3 cellular contexts compared by ENCODE assay signal in genomic region chr2:94964193-94964592, GRCh38.
TF ChIP-seq lines count a peak whose summit lies in the region.

No MANE protein-coding gene starts in this region.

TF ChIP-seq in A549, 52 proteins besides CTCF, POLR2A, EP300 and RAD21:
- no peak for TF ChIP-seq BCL3 (IDR thresholded peaks at IDR 0.05)
- no peak for TF ChIP-seq JUNB (IDR thresholded peaks at IDR 0.05)
- TF ChIP-seq MAZ (IDR thresholded peaks at IDR 0.05; ENCODE audit: borderline replicate concordance, low read depth, low read length): no peak
- TF ChIP-seq TP53 (CRISPR knock-in tag; IDR thresholded peaks at IDR 0.05): no peak
- no peak for TF ChIP-seq JUN (IDR thresholded peaks at IDR 0.05)
- no peak for TF ChIP-seq NFE2L2 (conservative IDR thresholded peaks at IDR 0.05; ENCODE audit: low read length)
- no peak for TF ChIP-seq FOSB (CRISPR knock-in tag; IDR thresholded peaks at IDR 0.05)
- no peak for TF ChIP-seq FOXS1 (CRISPR knock-in tag; IDR thresholded peaks at IDR 0.05)
- TF ChIP-seq HOXB5 (CRISPR knock-in tag; IDR thresholded peaks at IDR 0.05): no peak
- no peak for TF ChIP-seq HDAC2 (IDR thresholded peaks at IDR 0.05)
- no peak for TF ChIP-seq MYC (IDR thresholded peaks at IDR 0.05; ENCODE audit: borderline replicate concordance, low read length)
- TF ChIP-seq HEYL (CRISPR knock-in tag; IDR thresholded peaks at IDR 0.05): no peak
- TF ChIP-seq ESRRA (IDR thresholded peaks at IDR 0.05; ENCODE audit: borderline replicate concordance, low read length): no peak
- no peak for TF ChIP-seq MAX (IDR thresholded peaks at IDR 0.05)
- no peak for TF ChIP-seq SREBF2 (IDR thresholded peaks at IDR 0.05)
- TF ChIP-seq RCOR1 (IDR thresholded peaks at IDR 0.05; ENCODE audit: low read depth, low read length): no peak
- TF ChIP-seq PBX3 (IDR thresholded peaks at IDR 0.05): no peak
- no peak for TF ChIP-seq ZC3H11A (IDR thresholded peaks at IDR 0.05)

TF ChIP-seq in HCT116, 20 proteins besides CTCF, POLR2A, EP300 and RAD21 (continued from another document):
- TF ChIP-seq POLR2AphosphoS5 (IDR thresholded peaks at IDR 0.05; ENCODE audit: low read depth, low read length) (no peak), TCF7L2 (IDR thresholded peaks at IDR 0.05; ENCODE audit: borderline replicate concordance, extremely low read depth, insufficient read depth, insufficient read length) (no peak), REST (IDR thresholded peaks at IDR 0.05; ENCODE audit: low read depth) (no peak), FOSL1 (IDR thresholded peaks at IDR 0.05; ENCODE audit: low read depth) (no peak), CBX3 (IDR thresholded peaks at IDR 0.05; ENCODE audit: low read depth) (no peak)

TF ChIP-seq in WTC11, 78 proteins besides CTCF, POLR2A, EP300 and RAD21 (continued from another document):
- no peak for TF ChIP-seq HMGXB4 (CRISPR knock-in tag; IDR thresholded peaks at IDR 0.05)
TF ChIP-seq in WTC11: peak in this region for 1.
